In genomic region chr9:111412280-111412679, GRCh38 we compare ENCODE assay signal across 23 cellular contexts.
DNase-seq lines count a peak whose midpoint lies in the region; ATAC-seq and TF ChIP-seq lines count a peak whose summit lies in the region.
"Had no signal": no experiment of that assay in that cellular context is flagged by ENCODE, and none has a peak within 500 bp of the region (broad histone marks: within the 10 kb centered on the region; RNA-seq: fewer than 3 reads in every experiment).

No MANE protein-coding gene starts in this region.

- H3K27ac Mint-ChIP-seq in activated naive CD8-positive, alpha-beta T cell treated with anti-CD3 and anti-CD28 coated beads, Interleukin-2, amount 50 U/mL, for 24 hours = no peak overlapping the region
- H3K27ac Mint-ChIP-seq: activated CD4-positive, alpha-beta T cell treated with anti-CD3 and anti-CD28 coated beads, Interleukin-2, amount 10 ng/mL, durations not matched to agents 7 days and 5 days; activated CD8-positive, alpha-beta memory T cell treated with anti-CD3 and anti-CD28 coated beads, Interleukin-2, amount 10 ng/mL, durations not matched to agents 7 days and 5 days; activated naive CD4-positive, alpha-beta T cell treated with anti-CD3 and anti-CD28 coated beads for 36 hours had no signal

- H3K4me3 Mint-ChIP-seq in activated naive CD8-positive, alpha-beta T cell treated with anti-CD3 and anti-CD28 coated beads, Interleukin-2, amount 50 U/mL, for 24 hours = no peak overlapping the region
- H3K4me3 Mint-ChIP-seq: activated CD4-positive, alpha-beta T cell treated with anti-CD3 and anti-CD28 coated beads, Interleukin-2, amount 10 ng/mL, durations not matched to agents 7 days and 5 days; activated CD8-positive, alpha-beta memory T cell treated with anti-CD3 and anti-CD28 coated beads, Interleukin-2, amount 10 ng/mL, durations not matched to agents 7 days and 5 days; activated naive CD4-positive, alpha-beta T cell treated with anti-CD3 and anti-CD28 coated beads for 36 hours; central memory CD8-positive, alpha-beta T cell; effector memory CD8-positive, alpha-beta T cell had no signal

- H3K27me3 ChIP-seq in layer of hippocampus (ENCODE audit: control insufficient read depth, insufficient read depth, low read length) (no peaks in the 10 kb centered on the region), testis (no peaks in the 10 kb centered on the region)
- H3K27me3 ChIP-seq: BLaER1 treated with 17β-estradiol and CSF1 and Interleukin-3, amounts not matched to agents 10 nM and 100 nM; esophagus squamous epithelium had no signal

- DNase-seq in SK-MEL-5 (ENCODE audit: low read depth, low spot score) (peak; percentile 21), testis (peak; percentile 25), cerebellar nuclear complex (lab: John Stamatoyannopoulos, UW) (no peak)
- no peak for DNase-seq in activated naive CD8-positive, alpha-beta T cell treated with anti-CD3 and anti-CD28 coated beads, Interleukin-2, amount 50 U/mL, for 24 hours
- DNase-seq: activated CD4-positive, alpha-beta T cell treated with anti-CD3 and anti-CD28 coated beads, Interleukin-2, amount 10 ng/mL, durations not matched to agents 7 days and 5 days; activated CD8-positive, alpha-beta memory T cell treated with anti-CD3 and anti-CD28 coated beads, Interleukin-2, amount 10 ng/mL, durations not matched to agents 7 days and 5 days; activated naive CD4-positive, alpha-beta T cell treated with anti-CD3 and anti-CD28 coated beads for 36 hours; aorta; Calu3; effector memory CD8-positive, alpha-beta T cell; esophagus squamous epithelium; NCI-H1048; NCI-H187; NCI-H345; NCI-H774; stimulated activated CD8-positive, alpha-beta memory T cell treated with anti-CD3 and anti-CD28 coated beads, Interleukin-4, amount 100 ng/mL, for 48 hours had no signal

- no peak for TF ChIP-seq CTCF in testis (IDR thresholded peaks at IDR 0.05)

- H3K27ac ChIP-seq in cingulate gyrus (ENCODE audit: low read depth, low read length) (peak overlapping the region; percentile 69), layer of hippocampus (ENCODE audit: low read depth, low read length) (peak overlapping the region; percentile 74), testis (no peak overlapping the region)
- H3K27ac ChIP-seq: BLaER1 treated with 17β-estradiol and CSF1 and Interleukin-3, amounts not matched to agents 10 nM and 100 nM; esophagus squamous epithelium; RWPE1 had no signal

- H3K36me3 ChIP-seq in testis (ENCODE audit: low read depth, missing control alignments) = peaks cover 4% of the 10 kb centered on the region

- no peak overlapping the region for H3K4me3 ChIP-seq in testis
- H3K4me3 ChIP-seq: BLaER1 treated with 17β-estradiol and CSF1 and Interleukin-3, amounts not matched to agents 10 nM and 100 nM; esophagus squamous epithelium had no signal

- H3K36me3 Mint-ChIP-seq in activated naive CD8-positive, alpha-beta T cell treated with anti-CD3 and anti-CD28 coated beads, Interleukin-2, amount 50 U/mL, for 24 hours (ENCODE audit: low read depth) = peaks cover 83% of the 10 kb centered on the region

- intact Hi-C loops in testis (cut with DNase I; ENCODE audit: low total_unique reads) = no loop called here

- WGBS in testis, 2 donors = 81 to 85% methylated on average over 4 of the region's 4 CpGs

- ATAC-seq in activated naive CD8-positive, alpha-beta T cell treated with anti-CD3 and anti-CD28 coated beads, Interleukin-2, amount 50 U/mL, for 24 hours = no peak
- ATAC-seq in esophagus mucosa = no peak
- ATAC-seq: activated CD8-positive, alpha-beta memory T cell treated with anti-CD3 and anti-CD28 coated beads, Interleukin-2, amount 10 ng/mL, durations not matched to agents 7 days and 5 days; effector memory CD8-positive, alpha-beta T cell; SK-N-SH treated with all-trans-retinoic acid at 6 μM for 48 hours had no signal

- H3K27me3 Mint-ChIP-seq in activated naive CD8-positive, alpha-beta T cell treated with anti-CD3 and anti-CD28 coated beads, Interleukin-2, amount 50 U/mL, for 24 hours = no peaks in the 10 kb centered on the region
- H3K27me3 Mint-ChIP-seq: activated CD4-positive, alpha-beta T cell treated with anti-CD3 and anti-CD28 coated beads, Interleukin-2, amount 10 ng/mL, durations not matched to agents 7 days and 5 days; activated CD8-positive, alpha-beta memory T cell treated with anti-CD3 and anti-CD28 coated beads, Interleukin-2, amount 10 ng/mL, durations not matched to agents 7 days and 5 days; central memory CD8-positive, alpha-beta T cell; effector memory CD8-positive, alpha-beta T cell had no signal

- in situ Hi-C loops in SK-MEL-5 (cut with HindIII; ENCODE audit: low pct_unique_long_range_greater_than_20kb, low sequenced_read_pairs) = no loop called here

- H3K9me3 Mint-ChIP-seq in activated naive CD8-positive, alpha-beta T cell treated with anti-CD3 and anti-CD28 coated beads, Interleukin-2, amount 50 U/mL, for 24 hours = peaks cover 3% of the 10 kb centered on the region
- H3K9me3 Mint-ChIP-seq: central memory CD8-positive, alpha-beta T cell; effector memory CD8-positive, alpha-beta T cell had no signal

- no peaks in the 10 kb centered on the region for H3K4me1 ChIP-seq in testis
- H3K4me1 ChIP-seq: esophagus squamous epithelium had no signal

- no peak for TF ChIP-seq POLR2A in testis (IDR thresholded peaks at IDR 0.05)

- no peaks in the 10 kb centered on the region for H3K9me3 ChIP-seq in testis
- H3K9me3 ChIP-seq: esophagus squamous epithelium had no signal

- no peaks in the 10 kb centered on the region for H3K4me1 Mint-ChIP-seq in activated naive CD8-positive, alpha-beta T cell treated with anti-CD3 and anti-CD28 coated beads, Interleukin-2, amount 50 U/mL, for 24 hours
- H3K4me1 Mint-ChIP-seq: activated CD4-positive, alpha-beta T cell treated with anti-CD3 and anti-CD28 coated beads, Interleukin-2, amount 10 ng/mL, durations not matched to agents 7 days and 5 days; activated CD8-positive, alpha-beta memory T cell treated with anti-CD3 and anti-CD28 coated beads, Interleukin-2, amount 10 ng/mL, durations not matched to agents 7 days and 5 days; central memory CD8-positive, alpha-beta T cell had no signal

Comparison
In these comparisons a context has a peak if more than half of its experiments do, and no peak if none do; other contexts are left out.
1. DNase-seq: peak in SK-MEL-5 (single experiment) and testis (single experiment); none in cerebellar nuclear complex (0 of 2) and activated naive CD8-positive, alpha-beta T cell treated with anti-CD3 and anti-CD28 coated beads, Interleukin-2, amount 50 U/mL, for 24 hours (single experiment).
2. H3K27ac ChIP-seq: peak in cingulate gyrus (single experiment) and layer of hippocampus (single experiment); none in testis (0 of 2).